ENCODE assay signal across 1 cellular context in genomic region chr21:37220981-37221664, GRCh38.
TF ChIP-seq lines count a peak whose summit lies in the region.

No MANE protein-coding gene starts in this region.

TF ChIP-seq in HepG2, 621 proteins besides CTCF, POLR2A, EP300 and RAD21 (continued from another document and continues in another):
- TF ChIP-seq, protein P1, sequence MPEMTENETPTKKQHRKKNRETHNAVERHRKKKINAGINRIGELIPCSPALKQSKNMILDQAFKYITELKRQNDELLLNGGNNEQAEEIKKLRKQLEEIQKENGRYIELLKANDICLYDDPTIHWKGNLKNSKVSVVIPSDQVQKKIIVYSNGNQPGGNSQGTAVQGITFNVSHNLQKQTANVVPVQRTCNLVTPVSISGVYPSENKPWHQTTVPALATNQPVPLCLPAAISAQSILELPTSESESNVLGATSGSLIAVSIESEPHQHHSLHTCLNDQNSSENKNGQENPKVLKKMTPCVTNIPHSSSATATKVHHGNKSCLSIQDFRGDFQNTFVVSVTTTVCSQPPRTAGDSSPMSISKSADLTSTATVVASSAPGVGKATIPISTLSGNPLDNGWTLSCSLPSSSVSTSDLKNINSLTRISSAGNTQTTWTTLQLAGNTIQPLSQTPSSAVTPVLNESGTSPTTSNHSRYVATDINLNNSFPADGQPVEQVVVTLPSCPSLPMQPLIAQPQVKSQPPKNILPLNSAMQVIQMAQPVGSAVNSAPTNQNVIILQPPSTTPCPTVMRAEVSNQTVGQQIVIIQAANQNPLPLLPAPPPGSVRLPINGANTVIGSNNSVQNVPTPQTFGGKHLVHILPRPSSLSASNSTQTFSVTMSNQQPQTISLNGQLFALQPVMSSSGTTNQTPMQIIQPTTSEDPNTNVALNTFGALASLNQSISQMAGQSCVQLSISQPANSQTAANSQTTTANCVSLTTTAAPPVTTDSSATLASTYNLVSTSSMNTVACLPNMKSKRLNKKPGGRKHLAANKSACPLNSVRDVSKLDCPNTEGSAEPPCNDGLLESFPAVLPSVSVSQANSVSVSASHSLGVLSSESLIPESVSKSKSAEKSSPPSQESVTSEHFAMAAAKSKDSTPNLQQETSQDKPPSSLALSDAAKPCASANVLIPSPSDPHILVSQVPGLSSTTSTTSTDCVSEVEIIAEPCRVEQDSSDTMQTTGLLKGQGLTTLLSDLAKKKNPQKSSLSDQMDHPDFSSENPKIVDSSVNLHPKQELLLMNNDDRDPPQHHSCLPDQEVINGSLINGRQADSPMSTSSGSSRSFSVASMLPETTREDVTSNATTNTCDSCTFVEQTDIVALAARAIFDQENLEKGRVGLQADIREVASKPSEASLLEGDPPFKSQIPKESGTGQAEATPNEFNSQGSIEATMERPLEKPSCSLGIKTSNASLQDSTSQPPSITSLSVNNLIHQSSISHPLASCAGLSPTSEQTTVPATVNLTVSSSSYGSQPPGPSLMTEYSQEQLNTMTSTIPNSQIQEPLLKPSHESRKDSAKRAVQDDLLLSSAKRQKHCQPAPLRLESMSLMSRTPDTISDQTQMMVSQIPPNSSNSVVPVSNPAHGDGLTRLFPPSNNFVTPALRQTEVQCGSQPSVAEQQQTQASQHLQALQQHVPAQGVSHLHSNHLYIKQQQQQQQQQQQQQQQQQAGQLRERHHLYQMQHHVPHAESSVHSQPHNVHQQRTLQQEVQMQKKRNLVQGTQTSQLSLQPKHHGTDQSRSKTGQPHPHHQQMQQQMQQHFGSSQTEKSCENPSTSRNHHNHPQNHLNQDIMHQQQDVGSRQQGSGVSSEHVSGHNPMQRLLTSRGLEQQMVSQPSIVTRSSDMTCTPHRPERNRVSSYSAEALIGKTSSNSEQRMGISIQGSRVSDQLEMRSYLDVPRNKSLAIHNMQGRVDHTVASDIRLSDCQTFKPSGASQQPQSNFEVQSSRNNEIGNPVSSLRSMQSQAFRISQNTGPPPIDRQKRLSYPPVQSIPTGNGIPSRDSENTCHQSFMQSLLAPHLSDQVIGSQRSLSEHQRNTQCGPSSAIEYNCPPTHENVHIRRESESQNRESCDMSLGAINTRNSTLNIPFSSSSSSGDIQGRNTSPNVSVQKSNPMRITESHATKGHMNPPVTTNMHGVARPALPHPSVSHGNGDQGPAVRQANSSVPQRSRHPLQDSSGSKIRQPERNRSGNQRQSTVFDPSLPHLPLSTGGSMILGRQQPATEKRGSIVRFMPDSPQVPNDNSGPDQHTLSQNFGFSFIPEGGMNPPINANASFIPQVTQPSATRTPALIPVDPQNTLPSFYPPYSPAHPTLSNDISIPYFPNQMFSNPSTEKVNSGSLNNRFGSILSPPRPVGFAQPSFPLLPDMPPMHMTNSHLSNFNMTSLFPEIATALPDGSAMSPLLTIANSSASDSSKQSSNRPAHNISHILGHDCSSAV (CRISPR knock-in tag; IDR thresholded peaks at IDR 0.05; ENCODE audit: borderline replicate concordance) = no peak
- peak; percentile 90 for TF ChIP-seq ZNF777 (CRISPR knock-in tag; IDR thresholded peaks at IDR 0.05)
- peak; percentile 75 for TF ChIP-seq ZNF143 (CRISPR knock-in tag; IDR thresholded peaks at IDR 0.05)
- TF ChIP-seq, protein P2, sequence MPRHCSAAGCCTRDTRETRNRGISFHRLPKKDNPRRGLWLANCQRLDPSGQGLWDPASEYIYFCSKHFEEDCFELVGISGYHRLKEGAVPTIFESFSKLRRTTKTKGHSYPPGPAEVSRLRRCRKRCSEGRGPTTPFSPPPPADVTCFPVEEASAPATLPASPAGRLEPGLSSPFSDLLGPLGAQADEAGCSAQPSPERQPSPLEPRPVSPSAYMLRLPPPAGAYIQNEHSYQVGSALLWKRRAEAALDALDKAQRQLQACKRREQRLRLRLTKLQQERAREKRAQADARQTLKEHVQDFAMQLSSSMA (CRISPR knock-in tag; IDR thresholded peaks at IDR 0.05) = peak; percentile 78; the same call in 1 of the 2 replicates
- peak; percentile 24; the same call in 1 of the 2 replicates for TF ChIP-seq ZNF605 (CRISPR knock-in tag; IDR thresholded peaks at IDR 0.05)
- TF ChIP-seq PAX8 (CRISPR knock-in tag; IDR thresholded peaks at IDR 0.05; ENCODE audit: borderline replicate concordance) = 0 out of 2 replicates have a peak, but pooled peaks have one; percentile 57
- no peak for TF ChIP-seq ZNF75D (CRISPR knock-in tag; IDR thresholded peaks at IDR 0.05; ENCODE audit: borderline replicate concordance)
- TF ChIP-seq ZNF264 (CRISPR knock-in tag; IDR thresholded peaks at IDR 0.05) = peak; percentile 23; the same call in 1 of the 2 replicates
- TF ChIP-seq, protein P3, sequence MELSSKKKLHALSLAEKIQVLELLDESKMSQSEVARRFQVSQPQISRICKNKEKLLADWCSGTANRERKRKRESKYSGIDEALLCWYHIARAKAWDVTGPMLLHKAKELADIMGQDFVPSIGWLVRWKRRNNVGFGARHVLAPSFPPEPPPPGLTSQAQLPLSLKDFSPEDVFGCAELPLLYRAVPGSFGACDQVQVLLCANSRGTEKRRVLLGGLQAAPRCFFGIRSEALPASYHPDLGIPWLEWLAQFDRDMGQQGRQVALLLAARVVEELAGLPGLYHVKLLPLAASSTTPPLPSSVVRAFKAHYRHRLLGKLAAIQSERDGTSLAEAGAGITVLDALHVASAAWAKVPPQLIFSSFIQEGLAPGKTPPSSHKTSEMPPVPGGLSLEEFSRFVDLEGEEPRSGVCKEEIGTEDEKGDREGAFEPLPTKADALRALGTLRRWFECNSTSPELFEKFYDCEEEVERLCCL (CRISPR knock-in tag; IDR thresholded peaks at IDR 0.05; ENCODE audit: borderline replicate concordance) = peak; percentile 88; the same call in 1 of the 2 replicates
- peak; percentile 96 for TF ChIP-seq ZNF547 (CRISPR knock-in tag; IDR thresholded peaks at IDR 0.05)
- TF ChIP-seq STAT5B (CRISPR knock-in tag; IDR thresholded peaks at IDR 0.05) = peak; percentile 59; the same call in 1 of the 2 replicates
- TF ChIP-seq AHR (CRISPR knock-in tag; IDR thresholded peaks at IDR 0.05) = no peak
- no peak; the same call in 1 of the 2 replicates for TF ChIP-seq RFXAP (CRISPR knock-in tag; IDR thresholded peaks at IDR 0.05; ENCODE audit: borderline replicate concordance)
- TF ChIP-seq CREM (IDR thresholded peaks at IDR 0.05) = peak; percentile 32; the same call in 1 of the 2 replicates
- TF ChIP-seq CREM (CRISPR knock-in tag; IDR thresholded peaks at IDR 0.05) = no peak
- TF ChIP-seq, protein P4, sequence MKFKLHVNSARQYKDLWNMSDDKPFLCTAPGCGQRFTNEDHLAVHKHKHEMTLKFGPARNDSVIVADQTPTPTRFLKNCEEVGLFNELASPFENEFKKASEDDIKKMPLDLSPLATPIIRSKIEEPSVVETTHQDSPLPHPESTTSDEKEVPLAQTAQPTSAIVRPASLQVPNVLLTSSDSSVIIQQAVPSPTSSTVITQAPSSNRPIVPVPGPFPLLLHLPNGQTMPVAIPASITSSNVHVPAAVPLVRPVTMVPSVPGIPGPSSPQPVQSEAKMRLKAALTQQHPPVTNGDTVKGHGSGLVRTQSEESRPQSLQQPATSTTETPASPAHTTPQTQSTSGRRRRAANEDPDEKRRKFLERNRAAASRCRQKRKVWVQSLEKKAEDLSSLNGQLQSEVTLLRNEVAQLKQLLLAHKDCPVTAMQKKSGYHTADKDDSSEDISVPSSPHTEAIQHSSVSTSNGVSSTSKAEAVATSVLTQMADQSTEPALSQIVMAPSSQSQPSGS (CRISPR knock-in tag; IDR thresholded peaks at IDR 0.05) = peak; percentile 27; the same call in 1 of the 2 replicates
- peak; percentile 48; the same call in 1 of the 2 replicates for TF ChIP-seq JUN (CRISPR knock-in tag; IDR thresholded peaks at IDR 0.05)
- peak; percentile 74 for TF ChIP-seq SP4 (CRISPR knock-in tag; IDR thresholded peaks at IDR 0.05)
- TF ChIP-seq MEIS1 (CRISPR knock-in tag; IDR thresholded peaks at IDR 0.05; ENCODE audit: borderline replicate concordance) = peak; percentile 42; the same call in 1 of the 2 replicates
- peak; percentile 57; the same call in 1 of the 2 replicates for TF ChIP-seq ZNF253 (CRISPR knock-in tag; IDR thresholded peaks at IDR 0.05; ENCODE audit: borderline replicate concordance)
- TF ChIP-seq, protein P5, sequence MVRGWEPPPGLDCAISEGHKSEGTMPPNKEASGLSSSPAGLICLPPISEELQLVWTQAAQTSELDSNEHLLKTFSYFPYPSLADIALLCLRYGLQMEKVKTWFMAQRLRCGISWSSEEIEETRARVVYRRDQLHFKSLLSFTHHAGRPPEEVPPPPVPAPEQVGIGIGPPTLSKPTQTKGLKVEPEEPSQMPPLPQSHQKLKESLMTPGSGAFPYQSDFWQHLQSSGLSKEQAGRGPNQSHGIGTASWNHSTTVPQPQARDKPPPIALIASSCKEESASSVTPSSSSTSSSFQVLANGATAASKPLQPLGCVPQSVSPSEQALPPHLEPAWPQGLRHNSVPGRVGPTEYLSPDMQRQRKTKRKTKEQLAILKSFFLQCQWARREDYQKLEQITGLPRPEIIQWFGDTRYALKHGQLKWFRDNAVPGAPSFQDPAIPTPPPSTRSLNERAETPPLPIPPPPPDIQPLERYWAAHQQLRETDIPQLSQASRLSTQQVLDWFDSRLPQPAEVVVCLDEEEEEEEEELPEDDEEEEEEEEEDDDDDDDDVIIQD (CRISPR knock-in tag; IDR thresholded peaks at IDR 0.05; ENCODE audit: low read depth) = peak; percentile 90; the same call in 1 of the 2 replicates
- no peak for TF ChIP-seq POLR2AphosphoS2 (IDR thresholded peaks at IDR 0.05; ENCODE audit: low read depth, low read length)
- TF ChIP-seq ZBTB37 (CRISPR knock-in tag; IDR thresholded peaks at IDR 0.05) = peak; percentile 41; the same call in 1 of the 2 replicates
- peak; percentile 47 for TF ChIP-seq PHF5A (CRISPR knock-in tag; IDR thresholded peaks at IDR 0.05; ENCODE audit: low read depth, unreplicated experiment)
- TF ChIP-seq, protein P6, sequence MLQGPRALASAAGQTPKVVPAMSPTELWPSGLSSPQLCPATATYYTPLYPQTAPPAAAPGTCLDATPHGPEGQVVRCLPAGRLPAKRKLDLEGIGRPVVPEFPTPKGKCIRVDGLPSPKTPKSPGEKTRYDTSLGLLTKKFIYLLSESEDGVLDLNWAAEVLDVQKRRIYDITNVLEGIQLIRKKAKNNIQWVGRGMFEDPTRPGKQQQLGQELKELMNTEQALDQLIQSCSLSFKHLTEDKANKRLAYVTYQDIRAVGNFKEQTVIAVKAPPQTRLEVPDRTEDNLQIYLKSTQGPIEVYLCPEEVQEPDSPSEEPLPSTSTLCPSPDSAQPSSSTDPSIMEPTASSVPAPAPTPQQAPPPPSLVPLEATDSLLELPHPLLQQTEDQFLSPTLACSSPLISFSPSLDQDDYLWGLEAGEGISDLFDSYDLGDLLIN (CRISPR knock-in tag; IDR thresholded peaks at IDR 0.05; ENCODE audit: borderline replicate concordance) = no peak
- TF ChIP-seq ZFAT (CRISPR knock-in tag; conservative IDR thresholded peaks at IDR 0.05) = no peak
- TF ChIP-seq MZF1 (CRISPR knock-in tag; IDR thresholded peaks at IDR 0.05; ENCODE audit: borderline replicate concordance) = no peak
- peak; percentile 99 for TF ChIP-seq POGZ (CRISPR knock-in tag; IDR thresholded peaks at IDR 0.05)
- TF ChIP-seq YY1 (IDR thresholded peaks at IDR 0.05; ENCODE audit: insufficient read depth, insufficient replicate concordance, low read depth, low read length) = peak; percentile 68
- peak; percentile 81; the same call in 1 of the 2 replicates for TF ChIP-seq ZNF782 (CRISPR knock-in tag; IDR thresholded peaks at IDR 0.05; ENCODE audit: borderline replicate concordance)
- 0 out of 2 replicates have a peak, but pooled peaks have one; percentile 1 for TF ChIP-seq CHCHD3 (CRISPR knock-in tag; IDR thresholded peaks at IDR 0.05)
- TF ChIP-seq ZNF850 (CRISPR knock-in tag; conservative IDR thresholded peaks at IDR 0.05) = no peak
- TF ChIP-seq ZNF770 (CRISPR knock-in tag; IDR thresholded peaks at IDR 0.05) = peak; percentile 56; the same call in 1 of the 2 replicates
- TF ChIP-seq SOX5 (CRISPR knock-in tag; IDR thresholded peaks at IDR 0.05; ENCODE audit: borderline replicate concordance) = peak; percentile 61
- peak; percentile 89 for TF ChIP-seq SP5 (CRISPR knock-in tag; IDR thresholded peaks at IDR 0.05; ENCODE audit: borderline replicate concordance, low read depth)
- 0 out of 2 replicates have a peak, but pooled peaks have one; percentile 42 for TF ChIP-seq TOE1 (CRISPR knock-in tag; IDR thresholded peaks at IDR 0.05)
- no peak for TF ChIP-seq FOSL1 (CRISPR knock-in tag; IDR thresholded peaks at IDR 0.05; ENCODE audit: borderline replicate concordance)
- TF ChIP-seq ZKSCAN1 (IDR thresholded peaks at IDR 0.05; ENCODE audit: low read length) = no peak
- TF ChIP-seq KMT2A (CRISPR knock-in tag; IDR thresholded peaks at IDR 0.05) = peak; percentile 90
- TF ChIP-seq, protein P7, sequence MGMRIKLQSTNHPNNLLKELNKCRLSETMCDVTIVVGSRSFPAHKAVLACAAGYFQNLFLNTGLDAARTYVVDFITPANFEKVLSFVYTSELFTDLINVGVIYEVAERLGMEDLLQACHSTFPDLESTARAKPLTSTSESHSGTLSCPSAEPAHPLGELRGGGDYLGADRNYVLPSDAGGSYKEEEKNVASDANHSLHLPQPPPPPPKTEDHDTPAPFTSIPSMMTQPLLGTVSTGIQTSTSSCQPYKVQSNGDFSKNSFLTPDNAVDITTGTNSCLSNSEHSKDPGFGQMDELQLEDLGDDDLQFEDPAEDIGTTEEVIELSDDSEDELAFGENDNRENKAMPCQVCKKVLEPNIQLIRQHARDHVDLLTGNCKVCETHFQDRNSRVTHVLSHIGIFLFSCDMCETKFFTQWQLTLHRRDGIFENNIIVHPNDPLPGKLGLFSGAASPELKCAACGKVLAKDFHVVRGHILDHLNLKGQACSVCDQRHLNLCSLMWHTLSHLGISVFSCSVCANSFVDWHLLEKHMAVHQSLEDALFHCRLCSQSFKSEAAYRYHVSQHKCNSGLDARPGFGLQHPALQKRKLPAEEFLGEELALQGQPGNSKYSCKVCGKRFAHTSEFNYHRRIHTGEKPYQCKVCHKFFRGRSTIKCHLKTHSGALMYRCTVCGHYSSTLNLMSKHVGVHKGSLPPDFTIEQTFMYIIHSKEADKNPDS (CRISPR knock-in tag; IDR thresholded peaks at IDR 0.05) = no peak
- no peak for TF ChIP-seq SOX6 (IDR thresholded peaks at IDR 0.05)
- TF ChIP-seq SOX6 (CRISPR knock-in tag; IDR thresholded peaks at IDR 0.05) = peak; percentile 71
